1 cellular context compared by ENCODE assay signal in genomic region chr7:98213296-98213873, GRCh38.
TF ChIP-seq lines count a peak whose summit lies in the region.

No MANE protein-coding gene starts in this region.

TF ChIP-seq in HEK293, 187 proteins besides CTCF, POLR2A, EP300 and RAD21 (continued from another document):
- TF ChIP-seq ZBTB44 (tag by site-specific recombination; IDR thresholded peaks at IDR 0.05) (no peak), ZNF16 (tag by site-specific recombination; IDR thresholded peaks at IDR 0.05; ENCODE audit: low read depth) (no peak), EGR2 (tag by site-specific recombination; IDR thresholded peaks at IDR 0.05; ENCODE audit: low read depth) (no peak)
